In the genomic region with DNA sequence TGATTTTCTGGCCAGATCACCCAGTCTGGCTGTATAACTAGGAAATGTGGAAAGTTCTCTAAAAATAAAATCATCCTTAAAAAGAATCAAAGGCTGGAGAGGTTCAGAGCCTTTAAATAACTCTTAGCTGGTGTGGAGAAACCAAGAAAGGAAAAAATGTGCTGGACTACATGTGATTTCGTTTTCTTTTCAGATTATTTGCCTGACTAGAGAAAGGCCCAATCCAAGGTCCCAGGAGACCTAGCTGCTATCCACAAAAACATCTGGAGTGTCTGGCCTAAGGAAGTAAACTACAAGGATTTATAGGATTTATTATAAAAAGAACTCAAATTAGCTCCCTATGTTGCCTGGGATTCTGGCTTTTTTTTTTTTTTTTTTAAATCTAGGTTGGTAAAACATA, we compare ENCODE assay signal across 10 cellular contexts. TPM values are rescaled to one million over a fixed set of nuclear protein-coding genes. Genes with fewer than 3 reads are reported as not detected.
DNase-seq lines count a peak whose midpoint lies in the region; ATAC-seq, FAIRE-seq and TF ChIP-seq lines count a peak whose summit lies in the region.
"Had no signal": no experiment of that assay in that cellular context is flagged by ENCODE, and none has a peak within 500 bp of the region (broad histone marks: within the 10 kb centered on the region; RNA-seq: fewer than 3 reads in every experiment).

No MANE protein-coding gene starts in this region.

- H3K9ac ChIP-seq in keratinocyte (ENCODE audit: control insufficient read depth, extremely low read depth, insufficient read depth, low read length) = peak overlapping the region; percentile 81

- no peaks in the 10 kb centered on the region for H3K9me1 ChIP-seq in keratinocyte (ENCODE audit: control insufficient read depth, extremely low read depth, insufficient read depth, low read length)

- 21 to 48% methylated on average over 1 of the region's 1 CpG for WGBS in testis, 2 donors

- TF ChIP-seq CTCF in keratinocyte (optimal IDR thresholded peaks at IDR 0.05 in 1 of 3, IDR thresholded peaks at IDR 0.05 in 1 of 3, conservative IDR thresholded peaks at IDR 0.05 in 1 of 3; ENCODE audit: extremely low read depth in 1 of 3, insufficient read depth in 2 of 3, low read length in 3 of 3) = no peak
- no peak for TF ChIP-seq CTCF in testis (IDR thresholded peaks at IDR 0.05)

- H3K79me2 ChIP-seq in keratinocyte (ENCODE audit: control insufficient read depth, insufficient read depth, low read length) = peaks cover 20% of the 10 kb centered on the region

- H3K36me3 ChIP-seq in keratinocyte (ENCODE audit: control insufficient read depth in 2 of 2, extremely low read depth in 1 of 2, insufficient read depth in 2 of 2, low read length in 2 of 2) = no peaks in the 10 kb centered on the region
- H3K36me3 ChIP-seq in testis (ENCODE audit: low read depth, missing control alignments) = no peaks in the 10 kb centered on the region
- H3K36me3 ChIP-seq: SJSA1 had no signal

- H3K4me3 ChIP-seq in keratinocyte (ENCODE audit: control insufficient read depth in 2 of 3, extremely low read depth in 1 of 3, insufficient read depth in 2 of 3, low read depth in 1 of 3, low read length in 3 of 3) = peak overlapping the region; percentile 62 to 82 (median 80)
- H3K4me3 ChIP-seq in testis = peak overlapping the region in 1 of 2 donors; percentile 75
- H3K4me3 ChIP-seq: SJSA1 had no signal

- no peak for TF ChIP-seq POLR2A in testis (IDR thresholded peaks at IDR 0.05)

- intact Hi-C loops in activated T-helper 2 cell treated with anti-CD3 and anti-CD28 coated beads, Interferon-gamma antibody, Interleukin-2, Interleukin-4, amounts not matched to agents 10 μg/mL and 5 μg/mL and 100 μg/mL, durations not matched to agents 14 hours and 24 hours and 36 hours (cut with micrococcal nuclease) = loop anchor here (5.0 to 10.0 kb wide), 2 partner anchors 170 to 767 kb away; no protein-coding TSS in a partner anchor
- intact Hi-C loops in testis (cut with DNase I; ENCODE audit: low total_unique reads) = no loop called here

- no peak for DNase-seq in activated CD8-positive, alpha-beta memory T cell treated with anti-CD3 and anti-CD28 coated beads, Interleukin-2, amount 10 ng/mL, durations not matched to agents 7 days and 5 days
- no peak for DNase-seq in activated CD8-positive, alpha-beta memory T cell treated with anti-CD3 and anti-CD28 coated beads for 24 hours
- no peak for DNase-seq in activated T-helper 2 cell treated with anti-CD3 and anti-CD28 coated beads, Interferon-gamma antibody, Interleukin-2, Interleukin-4, amounts not matched to agents 10 μg/mL and 5 μg/mL and 100 μg/mL, durations not matched to agents 14 hours and 24 hours and 36 hours (ENCODE audit: low spot score)
- no peak for DNase-seq in keratinocyte (ENCODE audit: low read depth, low spot score)
- DNase-seq in testis = no peak
- DNase-seq in NCI-H345 (lab: John Stamatoyannopoulos, UW) = no peak
- no peak for DNase-seq in HuH-7.5 (ENCODE audit: low spot score)

- H2AFZ ChIP-seq in keratinocyte (ENCODE audit: control insufficient read depth, low read length) = no peak overlapping the region

- no peak for ATAC-seq in activated CD8-positive, alpha-beta memory T cell treated with anti-CD3 and anti-CD28 coated beads, Interleukin-2, amount 10 ng/mL, durations not matched to agents 7 days and 5 days
- no peak for ATAC-seq in GM19328 (IDR thresholded peaks at IDR 0.05; ENCODE audit: unreplicated experiment)

- peaks cover 57% of the 10 kb centered on the region for H3K4me1 Mint-ChIP-seq in activated CD8-positive, alpha-beta memory T cell treated with anti-CD3 and anti-CD28 coated beads, Interleukin-2, amount 10 ng/mL, durations not matched to agents 7 days and 5 days
- H3K4me1 Mint-ChIP-seq in activated T-helper 2 cell treated with anti-CD3 and anti-CD28 coated beads, Interferon-gamma antibody, Interleukin-2, Interleukin-4, amounts not matched to agents 10 μg/mL and 5 μg/mL and 100 μg/mL, durations not matched to agents 14 hours and 24 hours and 36 hours (ENCODE audit: low read depth) = peaks cover 22% of the 10 kb centered on the region

- H3K4me1 ChIP-seq in keratinocyte (ENCODE audit: control insufficient read depth, extremely low read depth, insufficient read depth, low read length) = peaks cover 25% of the 10 kb centered on the region
- peaks cover 10% of the 10 kb centered on the region for H3K4me1 ChIP-seq in testis

- H3K9me3 ChIP-seq in keratinocyte (ENCODE audit: control insufficient read depth, low read depth, low read length) (no peaks in the 10 kb centered on the region), testis (no peaks in the 10 kb centered on the region)

- H3K4me3 Mint-ChIP-seq in activated CD8-positive, alpha-beta memory T cell treated with anti-CD3 and anti-CD28 coated beads, Interleukin-2, amount 10 ng/mL, durations not matched to agents 7 days and 5 days = peak overlapping the region; percentile 13
- H3K4me3 Mint-ChIP-seq in activated T-helper 2 cell treated with anti-CD3 and anti-CD28 coated beads, Interferon-gamma antibody, Interleukin-2, Interleukin-4, amounts not matched to agents 10 μg/mL and 5 μg/mL and 100 μg/mL, durations not matched to agents 14 hours and 24 hours and 36 hours (ENCODE audit: low read depth) = peak overlapping the region; percentile 81

- CTCF ChIA-PET in activated CD8-positive, alpha-beta memory T cell treated with anti-CD3 and anti-CD28 coated beads, Interleukin-2, amount 10 ng/mL, durations not matched to agents 7 days and 5 days (lab: Charles Lee) = interaction anchor here (0.6 to 11.8 kb wide), 4 partner anchors 10 to 950 kb away, joined by 3 to 136 read pairs (median 14); no protein-coding TSS in a partner anchor

- dilution Hi-C loops in keratinocyte (cut with MboI; ENCODE audit: extremely low pct_ligation_motif_present, low sequenced_read_pairs) = no loop called here

- peaks cover 5% of the 10 kb centered on the region for H4K20me1 ChIP-seq in keratinocyte (ENCODE audit: control insufficient read depth, extremely low read depth, insufficient read depth, low read length)

- H3K4me2 ChIP-seq in keratinocyte (ENCODE audit: control insufficient read depth, extremely low read depth, insufficient read depth, low read depth, low read length) = peak overlapping the region; percentile 99

- no peak overlapping the region for H3K27ac Mint-ChIP-seq in activated CD8-positive, alpha-beta memory T cell treated with anti-CD3 and anti-CD28 coated beads, Interleukin-2, amount 10 ng/mL, durations not matched to agents 7 days and 5 days
- H3K27ac Mint-ChIP-seq in activated T-helper 2 cell treated with anti-CD3 and anti-CD28 coated beads, Interferon-gamma antibody, Interleukin-2, Interleukin-4, amounts not matched to agents 10 μg/mL and 5 μg/mL and 100 μg/mL, durations not matched to agents 14 hours and 24 hours and 36 hours = no peak overlapping the region

- H3K9me3 Mint-ChIP-seq in activated CD8-positive, alpha-beta memory T cell treated with anti-CD3 and anti-CD28 coated beads, Interleukin-2, amount 10 ng/mL, durations not matched to agents 7 days and 5 days (ENCODE audit: low read depth) = no peaks in the 10 kb centered on the region
- H3K9me3 Mint-ChIP-seq in activated T-helper 2 cell treated with anti-CD3 and anti-CD28 coated beads, Interferon-gamma antibody, Interleukin-2, Interleukin-4, amounts not matched to agents 10 μg/mL and 5 μg/mL and 100 μg/mL, durations not matched to agents 14 hours and 24 hours and 36 hours = no peaks in the 10 kb centered on the region

- peaks cover 4% of the 10 kb centered on the region for H3K36me3 Mint-ChIP-seq in activated CD8-positive, alpha-beta memory T cell treated with anti-CD3 and anti-CD28 coated beads, Interleukin-2, amount 10 ng/mL, durations not matched to agents 7 days and 5 days
- no peaks in the 10 kb centered on the region for H3K36me3 Mint-ChIP-seq in activated T-helper 2 cell treated with anti-CD3 and anti-CD28 coated beads, Interferon-gamma antibody, Interleukin-2, Interleukin-4, amounts not matched to agents 10 μg/mL and 5 μg/mL and 100 μg/mL, durations not matched to agents 14 hours and 24 hours and 36 hours (ENCODE audit: low read depth)

- FAIRE-seq in keratinocyte (lab: Jason Lieb, UNC) = no peak
- FAIRE-seq: GM19239 had no signal

- H3K27me3 ChIP-seq in keratinocyte (ENCODE audit: control insufficient read depth, extremely low read depth, insufficient read depth, low read length) (no peaks in the 10 kb centered on the region), testis (no peaks in the 10 kb centered on the region)
- H3K27me3 ChIP-seq: SJSA1 had no signal

- H3K27me3 Mint-ChIP-seq in activated CD8-positive, alpha-beta memory T cell treated with anti-CD3 and anti-CD28 coated beads, Interleukin-2, amount 10 ng/mL, durations not matched to agents 7 days and 5 days = peaks cover 24% of the 10 kb centered on the region
- peaks cover 39% of the 10 kb centered on the region for H3K27me3 Mint-ChIP-seq in activated T-helper 2 cell treated with anti-CD3 and anti-CD28 coated beads, Interferon-gamma antibody, Interleukin-2, Interleukin-4, amounts not matched to agents 10 μg/mL and 5 μg/mL and 100 μg/mL, durations not matched to agents 14 hours and 24 hours and 36 hours (ENCODE audit: low read depth)

- H3K27ac ChIP-seq in keratinocyte (ENCODE audit: control insufficient read depth, insufficient read depth, low read length) (peak overlapping the region; percentile 83), testis (peak overlapping the region; percentile 91 to 93)
- H3K27ac ChIP-seq: SJSA1 had no signal

RNA-seq across cellular contexts. Expression of a gene that starts 0.8 kb away (rescaled TPM):
- 1 to 10 TPM in 1 of 2 experiments, under 1 TPM in 1; 0.70 to 1.3 TPM for total RNA-seq in activated CD8-positive, alpha-beta memory T cell treated with anti-CD3 and anti-CD28 coated beads, Interleukin-2, amount 10 ng/mL, durations not matched to agents 7 days and 5 days
- total RNA-seq in activated T-helper 2 cell treated with anti-CD3 and anti-CD28 coated beads, Interferon-gamma antibody, Interleukin-2, Interleukin-4, amounts not matched to agents 10 μg/mL and 5 μg/mL and 100 μg/mL, durations not matched to agents 14 hours and 24 hours and 36 hours = 0.46 and 0.66 TPM in 2 replicates
- polyA plus RNA-seq in keratinocyte (5.6 to 8.7 TPM (median 8.1 TPM) in 3 replicates), testis (ENCODE audit: insufficient read depth, low read depth, low replicate concordance) (5.9 TPM)
- polyA plus RNA-seq in keratinocyte (2011; ENCODE audit: low read depth) = 5.7 TPM
- polyA plus RNA-seq in keratinocyte (2011; cell fraction: cytosol; rRNA removed) = 6.8 and 8.1 TPM in 2 replicates
- 8.0 and 8.3 TPM in 2 replicates for polyA plus RNA-seq in keratinocyte (2011; cell fraction: nucleus; rRNA removed)
- polyA plus RNA-seq in keratinocyte (2012; ENCODE audit: low replicate concordance) = 12.9 and 13.9 TPM in 2 replicates
- 5.2 to 23.4 TPM (median 6.1 TPM) in 3 replicates for polyA minus RNA-seq in keratinocyte
- polyA minus RNA-seq in keratinocyte (2011; cell fraction: cytosol; rRNA and poly(A)+ RNA removed) = 25.9 TPM
- 11.1 and 12.2 TPM in 2 replicates for polyA minus RNA-seq in keratinocyte (2011; cell fraction: nucleus; rRNA and poly(A)+ RNA removed)
- 10 to 100 TPM in 1 of 2 donors, 1 to 10 TPM in 1; 8.9 to 11.4 TPM for total RNA-seq in testis
- total RNA-seq: SJSA1 had no signal

RNA-seq across cellular contexts. Expression of a gene that starts 39.5 kb away (rescaled TPM):
- total RNA-seq in activated CD8-positive, alpha-beta memory T cell treated with anti-CD3 and anti-CD28 coated beads, Interleukin-2, amount 10 ng/mL, durations not matched to agents 7 days and 5 days = 100 to 1,000 TPM; 304 to 312 TPM
- 101 and 102 TPM in 2 replicates for total RNA-seq in activated T-helper 2 cell treated with anti-CD3 and anti-CD28 coated beads, Interferon-gamma antibody, Interleukin-2, Interleukin-4, amounts not matched to agents 10 μg/mL and 5 μg/mL and 100 μg/mL, durations not matched to agents 14 hours and 24 hours and 36 hours
- polyA plus RNA-seq in keratinocyte (12.0 to 13.7 TPM (median 12.0 TPM) in 3 replicates), testis (ENCODE audit: insufficient read depth, low read depth, low replicate concordance) (15.0 TPM)
- polyA plus RNA-seq in keratinocyte (2011; ENCODE audit: low read depth) = 25.3 TPM
- polyA plus RNA-seq in keratinocyte (2011; cell fraction: cytosol; rRNA removed) = 11.7 and 12.1 TPM in 2 replicates
- 14.1 and 17.1 TPM in 2 replicates for polyA plus RNA-seq in keratinocyte (2011; cell fraction: nucleus; rRNA removed)
- 6.9 and 21.5 TPM in 2 replicates for polyA plus RNA-seq in keratinocyte (2012; ENCODE audit: low replicate concordance)
- 20.1 to 34.5 TPM (median 31.4 TPM) in 3 replicates for polyA minus RNA-seq in keratinocyte
- 24.6 TPM for polyA minus RNA-seq in keratinocyte (2011; cell fraction: cytosol; rRNA and poly(A)+ RNA removed)
- 18.3 and 32.3 TPM in 2 replicates for polyA minus RNA-seq in keratinocyte (2011; cell fraction: nucleus; rRNA and poly(A)+ RNA removed)
- total RNA-seq in testis = 10 to 100 TPM; 25.4 to 26.8 TPM
